Comparison of ENCODE assay signal across 10 cellular contexts in the genomic region with DNA sequence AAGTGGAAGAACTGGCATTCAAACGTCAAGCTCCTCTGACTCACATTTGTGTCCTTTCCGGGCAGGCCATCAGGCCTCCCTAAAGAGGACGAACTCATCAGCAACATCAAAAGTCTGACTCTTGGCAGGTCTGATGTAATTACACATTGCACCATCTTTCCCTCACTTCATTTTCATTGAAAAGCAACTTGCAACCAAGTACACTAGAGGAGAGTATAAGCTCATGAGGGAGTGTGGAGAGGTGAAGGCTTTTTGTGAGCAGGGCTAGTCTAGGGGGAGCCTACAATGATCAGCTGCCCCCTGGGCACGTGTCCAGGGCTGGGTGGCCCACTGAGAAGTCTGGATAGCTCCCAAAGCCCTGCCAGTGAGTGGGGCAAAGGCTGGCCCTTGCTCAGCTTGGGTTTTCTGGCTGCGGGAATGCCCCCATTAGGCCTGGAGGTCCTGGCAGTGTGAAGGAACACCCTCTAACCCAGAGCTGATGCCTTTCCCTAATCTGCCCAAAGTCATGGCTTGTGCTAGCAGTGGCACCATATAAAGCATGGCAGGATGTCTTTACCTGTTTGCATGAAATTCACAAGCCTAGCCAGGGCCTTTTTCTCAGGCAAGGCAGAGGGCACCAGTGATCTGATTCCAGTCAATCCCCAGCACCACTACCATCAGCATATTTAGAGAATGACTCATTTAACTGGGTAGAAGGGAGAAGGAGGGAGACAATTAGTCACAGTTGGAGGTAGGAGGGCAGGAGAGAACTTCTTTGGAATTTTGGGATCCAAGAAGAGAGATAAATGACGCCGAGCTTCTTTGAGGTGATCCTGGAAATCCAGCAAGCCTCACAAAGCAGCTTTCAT. TPM values are rescaled to one million over a fixed set of nuclear protein-coding genes. Genes with fewer than 3 reads are reported as not detected.
DNase-seq lines count a peak whose midpoint lies in the region; TF ChIP-seq lines count a peak whose summit lies in the region.
"Had no signal": no experiment of that assay in that cellular context is flagged by ENCODE, and none has a peak within 500 bp of the region (broad histone marks: within the 10 kb centered on the region; RNA-seq: fewer than 3 reads in every experiment).

No MANE protein-coding gene starts in this region.

- peaks cover 3% of the 10 kb centered on the region for H3K27me3 Mint-ChIP-seq in activated CD4-positive, alpha-beta T cell treated with anti-CD3 and anti-CD28 coated beads, Interleukin-2, amount 10 ng/mL, durations not matched to agents 7 days and 5 days

- H3K4me3 ChIP-seq in GM23248 (peak overlapping the region; percentile 36; the same call in 1 of the 2 replicates), fibroblast of pulmonary artery (replicated peaks; ENCODE audit: low read depth, low read length) (no peak overlapping the region), HAP-1 (no peak overlapping the region)
- H3K4me3 ChIP-seq: GM12878 had no signal

- peaks cover 36% of the 10 kb centered on the region for H3F3A ChIP-seq in GM23248 (ENCODE audit: insufficient read depth)

- H3K4me1 Mint-ChIP-seq in activated CD4-positive, alpha-beta T cell treated with anti-CD3 and anti-CD28 coated beads, Interleukin-2, amount 10 ng/mL, durations not matched to agents 7 days and 5 days: no peaks in the 10 kb centered on the region

- H3K4me2 ChIP-seq in GM23248 (ENCODE audit: unreplicated experiment): peak overlapping the region; percentile 70

- peak; percentile 91 for DNase-seq in GM23248
- peak; percentile 97 for DNase-seq in RWPE1 (ENCODE audit: low spot score)
- peak; percentile 97 for DNase-seq in fibroblast of pulmonary artery (ENCODE audit: low read depth)
- peak; percentile 51 for DNase-seq in putamen (ENCODE audit: low spot score)
- DNase-seq in GDM1 (lab: John Stamatoyannopoulos, UW): no peak
- no peak for DNase-seq in HAP-1 (ENCODE audit: low spot score in 2 of 2)
- no peak for DNase-seq in activated CD4-positive, alpha-beta T cell treated with anti-CD3 and anti-CD28 coated beads, Interleukin-2, amount 10 ng/mL, durations not matched to agents 7 days and 5 days
- DNase-seq in KG1 (lab: John Stamatoyannopoulos, UW): no peak
- DNase-seq: activated effector memory CD4-positive, alpha-beta T cell treated with Interleukin-2 at 50 U/mL for 16 hours had no signal

- no peak overlapping the region for H3K4me3 Mint-ChIP-seq in activated CD4-positive, alpha-beta T cell treated with anti-CD3 and anti-CD28 coated beads, Interleukin-2, amount 10 ng/mL, durations not matched to agents 7 days and 5 days

- H3K4me1 ChIP-seq in GM23248 (ENCODE audit: insufficient read depth) (peaks cover 34% of the 10 kb centered on the region), HAP-1 (no peaks in the 10 kb centered on the region)

- no peaks in the 10 kb centered on the region for H3K79me2 ChIP-seq in GM23248 (ENCODE audit: insufficient read depth)

- no peaks in the 10 kb centered on the region for H4K20me1 ChIP-seq in GM23248 (ENCODE audit: insufficient read depth)

- H2AFZ ChIP-seq in GM23248: no peak overlapping the region

- H3K9me3 Mint-ChIP-seq in activated CD4-positive, alpha-beta T cell treated with anti-CD3 and anti-CD28 coated beads, Interleukin-2, amount 10 ng/mL, durations not matched to agents 7 days and 5 days: no peaks in the 10 kb centered on the region

- H3K27ac Mint-ChIP-seq in activated CD4-positive, alpha-beta T cell treated with anti-CD3 and anti-CD28 coated beads, Interleukin-2, amount 10 ng/mL, durations not matched to agents 7 days and 5 days: no peak overlapping the region

- TF ChIP-seq CTCF in RWPE1 (conservative IDR thresholded peaks at IDR 0.05; ENCODE audit: low read depth): no peak; the same call in 1 of the 2 replicates
- TF ChIP-seq CTCF in fibroblast of pulmonary artery (IDR thresholded peaks at IDR 0.05; ENCODE audit: low read length, missing control alignments): no peak

- H3K27ac ChIP-seq in GM23248 (peak overlapping the region; percentile 80), RWPE1 (peak overlapping the region; percentile 92)

- in situ Hi-C loops in GM23248 (cut with MboI) (no loop called here), HAP-1 (cut with MboI; ENCODE audit: low sequenced_read_pairs) (loop anchor here (25.0 kb wide), 1 partner anchor 726 kb away; no protein-coding TSS in a partner anchor)

- CTCF ChIA-PET in RWPE1 (lab: Yijun Ruan, JAX): interaction anchor here (0.6 to 2.0 kb wide), 10 partner anchors 9 to 894 kb away, joined by 3 to 6 read pairs (median 3); no protein-coding TSS in a partner anchor
- CTCF ChIA-PET in activated CD4-positive, alpha-beta T cell treated with anti-CD3 and anti-CD28 coated beads, Interleukin-2, amount 10 ng/mL, durations not matched to agents 7 days and 5 days (lab: Charles Lee): interaction anchor here (0.8 to 2.1 kb wide), 9 partner anchors 8 to 97 kb away, joined by 3 to 6 read pairs (median 3); a partner anchor contains a TSS

- H3K9me2 ChIP-seq in GM23248 (ENCODE audit: insufficient read depth): no peaks in the 10 kb centered on the region

- H3K9ac ChIP-seq in GM23248: peak overlapping the region; percentile 5; the same call in 1 of the 2 replicates

- H3K36me3 ChIP-seq in GM23248 (ENCODE audit: low read depth): no peaks in the 10 kb centered on the region
- no peaks in the 10 kb centered on the region for H3K36me3 ChIP-seq in HAP-1 (replicated peaks)

- no peaks in the 10 kb centered on the region for H3K36me3 Mint-ChIP-seq in activated CD4-positive, alpha-beta T cell treated with anti-CD3 and anti-CD28 coated beads, Interleukin-2, amount 10 ng/mL, durations not matched to agents 7 days and 5 days (ENCODE audit: low read depth)

- no peaks in the 10 kb centered on the region for H3K9me3 ChIP-seq in GM23248 (ENCODE audit: low read depth)
- no peaks in the 10 kb centered on the region for H3K9me3 ChIP-seq in HAP-1

- POLR2A ChIA-PET in RWPE1 (lab: Yijun Ruan, JAX; ENCODE audit: low non-redundant PET): no interaction called here
- POLR2A ChIA-PET in activated CD4-positive, alpha-beta T cell treated with anti-CD3 and anti-CD28 coated beads, Interleukin-2, amount 10 ng/mL, durations not matched to agents 7 days and 5 days (lab: Charles Lee): no interaction called here

- H3K27me3 ChIP-seq in GM23248 (replicated peaks; ENCODE audit: insufficient read depth) (no peaks in the 10 kb centered on the region), HAP-1 (ENCODE audit: low read depth) (peaks cover 2% of the 10 kb centered on the region; the same call in 1 of the 2 replicates)

- WGBS in GM23248 (ENCODE audit: low coverage in 1 of 2, low lambda C conversion rate in 2 of 2, missing lambda C conversion rate in 2 of 2), 2 experiments: 28 to 29% methylated on average over 7 of the region's 7 CpGs

RNA-seq across cellular contexts. Expression of a gene that starts 8.5 kb away (rescaled TPM):
- total RNA-seq in GM23248 (2014; rRNA removed; shearing (Covaris generic)): under 0.01 and 2.1 TPM in 2 replicates
- 0.81 and 1.1 TPM in 2 replicates for polyA plus RNA-seq in GM23248 (2016; fragmentation: Nextera tagmentation; extraction: Ambion mirVana)
- not detected for total RNA-seq in activated CD4-positive, alpha-beta T cell treated with anti-CD3 and anti-CD28 coated beads, Interleukin-2, amount 10 ng/mL, durations not matched to agents 7 days and 5 days
- total RNA-seq: GM12878 had no signal

RNA-seq across cellular contexts. Expression of a gene that starts 49.3 kb away (rescaled TPM):
- not detected in 2 replicates for total RNA-seq in GM23248 (2014; rRNA removed; shearing (Covaris generic))
- polyA plus RNA-seq in GM23248 (2016; fragmentation: Nextera tagmentation; extraction: Ambion mirVana): not detected in 2 replicates
- under 1 TPM in 1 of 2 experiments, not detected in 1; 0.37 TPM for total RNA-seq in activated CD4-positive, alpha-beta T cell treated with anti-CD3 and anti-CD28 coated beads, Interleukin-2, amount 10 ng/mL, durations not matched to agents 7 days and 5 days

Comparison
In these comparisons a context has a peak if more than half of its experiments do, and no peak if none do; other contexts are left out.
1. DNase-seq: peak in GM23248 (single experiment), RWPE1 (single experiment), fibroblast of pulmonary artery (single experiment) and putamen (single experiment); none in GDM1 (single experiment), HAP-1 (0 of 2), activated CD4-positive, alpha-beta T cell treated with anti-CD3 and anti-CD28 coated beads, Interleukin-2, amount 10 ng/mL, durations not matched to agents 7 days and 5 days (single experiment) and KG1 (single experiment).